Comparison of ENCODE assay signal across 9 cellular contexts in genomic region chr18:3869848-3870247, GRCh38.
DNase-seq lines count a peak whose midpoint lies in the region; ATAC-seq, FAIRE-seq and TF ChIP-seq lines count a peak whose summit lies in the region.
"Had no signal": no experiment of that assay in that cellular context is flagged by ENCODE, and none has a peak within 500 bp of the region (broad histone marks: within the 10 kb centered on the region; RNA-seq: fewer than 3 reads in every experiment).

No MANE protein-coding gene starts in this region.

- H3K79me2 ChIP-seq in endothelial cell of umbilical vein (ENCODE audit: control insufficient read depth, insufficient read depth, low read length) = no peaks in the 10 kb centered on the region

- no peaks in the 10 kb centered on the region for H3K9me1 ChIP-seq in endothelial cell of umbilical vein (replicated peaks; ENCODE audit: control insufficient read depth, extremely low read depth, insufficient read depth, low read length)

- H3K27me3 ChIP-seq in endothelial cell of umbilical vein (ENCODE audit: control insufficient read depth in 2 of 2, insufficient read depth in 2 of 2, low read length in 2 of 2) = peaks cover 0 to 14% of the 10 kb centered on the region in 2 experiments

- no peaks in the 10 kb centered on the region for H3K4me1 ChIP-seq in endothelial cell of umbilical vein (ENCODE audit: control insufficient read depth, extremely low read depth, insufficient read depth, low read length)

- no peaks in the 10 kb centered on the region for H3K9me3 ChIP-seq in endothelial cell of umbilical vein (replicated peaks; ENCODE audit: control insufficient read depth, insufficient read depth, low read length)

- H3K27ac Mint-ChIP-seq in osteocyte (ENCODE audit: unreplicated experiment) = no peak overlapping the region
- H3K27ac Mint-ChIP-seq: activated naive CD8-positive, alpha-beta T cell treated with anti-CD3 and anti-CD28 coated beads, Interleukin-2, amount 10 ng/mL, durations not matched to agents 7 days and 5 days had no signal

- H3K9ac ChIP-seq in endothelial cell of umbilical vein (replicated peaks; ENCODE audit: extremely low read depth, insufficient read depth, low read length) = no peak overlapping the region

- H3K4me3 Mint-ChIP-seq in osteocyte (ENCODE audit: unreplicated experiment) = no peak overlapping the region
- H3K4me3 Mint-ChIP-seq: activated naive CD8-positive, alpha-beta T cell treated with anti-CD3 and anti-CD28 coated beads, Interleukin-2, amount 10 ng/mL, durations not matched to agents 7 days and 5 days had no signal

- FAIRE-seq in endothelial cell of umbilical vein (lab: Jason Lieb, UNC) = peak; percentile 18

- H3K9me3 Mint-ChIP-seq in osteocyte (ENCODE audit: unreplicated experiment) = no peaks in the 10 kb centered on the region
- H3K9me3 Mint-ChIP-seq: activated naive CD8-positive, alpha-beta T cell treated with anti-CD3 and anti-CD28 coated beads, Interleukin-2, amount 10 ng/mL, durations not matched to agents 7 days and 5 days had no signal

- ATAC-seq in HG03354 (IDR thresholded peaks at IDR 0.05; ENCODE audit: poor library complexity, severe bottlenecking, unreplicated experiment) (no peak), GM21717 (IDR thresholded peaks at IDR 0.05; ENCODE audit: unreplicated experiment) (no peak)

- no peaks in the 10 kb centered on the region for H3K36me3 Mint-ChIP-seq in osteocyte (ENCODE audit: unreplicated experiment)
- H3K36me3 Mint-ChIP-seq: activated naive CD8-positive, alpha-beta T cell treated with anti-CD3 and anti-CD28 coated beads, Interleukin-2, amount 10 ng/mL, durations not matched to agents 7 days and 5 days had no signal

- intact Hi-C loops in endothelial cell of umbilical vein (cut with micrococcal nuclease) = loop anchor here (1.0 to 5.0 kb wide), 7 partner anchors 99 to 589 kb away; partner anchors contain the start of gene TGIF1

- no peak overlapping the region for H2AFZ ChIP-seq in endothelial cell of umbilical vein (ENCODE audit: low read depth, low read length)

- POLR2A ChIA-PET in AG04449 (lab: Yijun Ruan, JAX) = no interaction called here
- POLR2A ChIA-PET in endothelial cell of umbilical vein (lab: Charles Lee) = interaction anchor here (0.5 to 1.3 kb wide), 2 partner anchors 98 to 547 kb away, joined by 3 to 4 read pairs; no protein-coding TSS in a partner anchor

- DNase-seq in AG04449 (ENCODE audit: low read depth, low spot score) (no peak), HCEC 1CT (peak; percentile 70), NCI-H82 (lab: John Stamatoyannopoulos, UW) (peak; percentile 78), endothelial cell of umbilical vein (ENCODE audit: low read depth, low spot score) (peak; percentile 68), osteocyte (ENCODE audit: extremely low spot score, unreplicated experiment) (no peak), mucosa of gallbladder (ENCODE audit: low spot score) (no peak)
- DNase-seq: activated naive CD8-positive, alpha-beta T cell treated with anti-CD3 and anti-CD28 coated beads, Interleukin-2, amount 10 ng/mL, durations not matched to agents 7 days and 5 days had no signal

- H3K27me3 Mint-ChIP-seq in osteocyte (ENCODE audit: unreplicated experiment) = peaks cover 28% of the 10 kb centered on the region

- no peak overlapping the region for H3K4me2 ChIP-seq in endothelial cell of umbilical vein (ENCODE audit: insufficient read depth, low read length)

- no TSS peak for BruUV-seq in endothelial cell of umbilical vein (replicated peaks; lab: Mats Ljungman, UMichigan)

- H3K4me1 Mint-ChIP-seq in osteocyte (ENCODE audit: unreplicated experiment) = peaks cover 4% of the 10 kb centered on the region
- H3K4me1 Mint-ChIP-seq: activated naive CD8-positive, alpha-beta T cell treated with anti-CD3 and anti-CD28 coated beads, Interleukin-2, amount 10 ng/mL, durations not matched to agents 7 days and 5 days had no signal

- H3K36me3 ChIP-seq in endothelial cell of umbilical vein (ENCODE audit: control insufficient read depth in 2 of 2, extremely low read depth in 1 of 2, insufficient read depth in 2 of 2, low read length in 2 of 2) = no peaks in the 10 kb centered on the region

- H3K4me3 ChIP-seq in AG04449 (ENCODE audit: low read depth, low read length) (no peak overlapping the region), endothelial cell of umbilical vein (replicated peaks in 1 of 3; ENCODE audit: insufficient read depth in 1 of 3, low read depth in 1 of 3, low read length in 3 of 3) (no peak overlapping the region)

- CTCF ChIA-PET in AG04449 (lab: Yijun Ruan, JAX) = interaction anchor here (0.7 to 6.2 kb wide), 57 partner anchors 8 to 596 kb away, joined by 3 to 237 read pairs (median 5); no protein-coding TSS in a partner anchor
- CTCF ChIA-PET in endothelial cell of umbilical vein (lab: Charles Lee) = interaction anchor here (0.6 to 6.3 kb wide), 51 partner anchors 10 to 937 kb away, joined by 3 to 256 read pairs (median 6); no protein-coding TSS in a partner anchor

- TF ChIP-seq POLR2A in endothelial cell of umbilical vein (IDR thresholded peaks at IDR 0.05; ENCODE audit: low read depth, low read length) = no peak

- TF ChIP-seq CTCF in AG04449 (IDR thresholded peaks at IDR 0.05; ENCODE audit: insufficient read depth, low read length, missing control alignments) (peak; percentile 28), endothelial cell of umbilical vein (IDR thresholded peaks at IDR 0.05; ENCODE audit: extremely low read depth in 1 of 2, insufficient read depth in 1 of 2, low read depth in 1 of 2, low read length in 2 of 2) (peak; percentile 28 to 39), osteocyte (IDR thresholded peaks at IDR 0.05) (peak; percentile 64)

- no peak overlapping the region for H3K27ac ChIP-seq in endothelial cell of umbilical vein (ENCODE audit: insufficient read depth, low read depth, low read length)

- dilution Hi-C loops in endothelial cell of umbilical vein (cut with MboI; ENCODE audit: extremely low pct_ligation_motif_present, low sequenced_read_pairs) = no loop called here

- no peaks in the 10 kb centered on the region for H4K20me1 ChIP-seq in endothelial cell of umbilical vein (replicated peaks; ENCODE audit: control insufficient read depth, extremely low read depth, insufficient read depth, low read length)

TF ChIP-seq in endothelial cell of umbilical vein, 7 proteins besides CTCF, POLR2A, EP300 and RAD21:
- TF ChIP-seq EZH2 (IDR thresholded peaks at IDR 0.05; ENCODE audit: borderline replicate concordance, low read depth, low read length, severe bottlenecking) (no peak), FOS (IDR thresholded peaks at IDR 0.05; ENCODE audit: borderline replicate concordance, insufficient read depth, low read length) (no peak), MAX (IDR thresholded peaks at IDR 0.05; ENCODE audit: insufficient read depth, insufficient read length) (no peak), GATA2 (IDR thresholded peaks at IDR 0.05; ENCODE audit: insufficient read depth, insufficient read length, low read depth, low read length) (no peak), JUN (IDR thresholded peaks at IDR 0.05; ENCODE audit: borderline replicate concordance, insufficient read depth, insufficient read length, low read depth) (no peak), MYC (IDR thresholded peaks at IDR 0.05; ENCODE audit: low read depth, low read length) (no peak), POLR2AphosphoS5 (IDR thresholded peaks at IDR 0.05; ENCODE audit: insufficient read depth, low read depth, low read length) (no peak)

Comparison
In these comparisons a context has a peak if more than half of its experiments do, and no peak if none do; other contexts are left out.
1. DNase-seq: peak in HCEC 1CT (single experiment), NCI-H82 (single experiment) and endothelial cell of umbilical vein (single experiment); none in AG04449 (single experiment), osteocyte (single experiment) and mucosa of gallbladder (single experiment).
2. Peak in every context shown above with its lines, with median percentiles within 50 percentile points of each other: CTCF ChIP-seq.